18 cellular contexts compared by ENCODE assay signal in the genomic region with DNA sequence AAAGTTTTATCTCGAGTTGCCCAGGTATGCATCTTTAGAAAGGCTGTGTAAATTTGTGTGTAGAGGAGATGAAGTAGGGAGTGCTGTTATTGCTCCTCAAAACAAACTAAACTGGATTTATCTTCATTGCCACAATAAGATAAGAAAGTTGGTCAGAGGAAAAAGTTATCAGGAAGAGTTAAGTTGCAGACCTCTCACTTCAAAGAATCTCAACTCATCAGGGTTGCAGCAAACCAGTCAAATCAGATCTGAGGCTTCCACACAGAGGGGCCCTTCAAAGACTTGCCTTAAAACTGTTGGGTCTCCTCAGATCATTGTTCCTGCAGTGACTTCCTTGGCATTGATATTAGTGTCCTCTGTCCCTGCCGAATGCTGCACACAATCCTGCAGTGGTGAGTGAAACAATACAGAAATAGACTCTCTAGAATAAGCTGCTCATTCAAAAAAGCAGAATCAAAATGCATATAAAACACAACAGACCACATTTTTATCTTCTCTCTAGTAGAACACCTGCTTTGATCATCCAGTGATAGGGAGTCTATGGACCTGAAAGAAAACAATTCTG.
"Had no signal": no experiment of that assay in that cellular context is flagged by ENCODE, and none has a peak within 500 bp of the region (broad histone marks: within the 10 kb centered on the region; RNA-seq: fewer than 3 reads in every experiment).

No MANE protein-coding gene starts in this region.

- ATAC-seq: activated CD4-positive, CD25-positive, alpha-beta regulatory T cell treated with anti-CD3 and anti-CD28 coated beads, Interleukin-2, amount 50 U/mL, for 24 hours; gastrocnemius medialis; psoas muscle; right lobe of liver had no signal

- FAIRE-seq: endometrium, keratinocyte, small intestine had no signal

- H3K27me3 ChIP-seq: brain microvascular endothelial cell, gastrocnemius medialis, ovary, right lobe of liver, upper lobe of left lung had no signal

- H3K36me3 ChIP-seq: brain microvascular endothelial cell, gastrocnemius medialis, ovary, right lobe of liver, thoracic aorta, upper lobe of left lung had no signal

- H3K27ac ChIP-seq: brain microvascular endothelial cell, gastrocnemius medialis, ovary, psoas muscle, right lobe of liver, thoracic aorta, upper lobe of left lung had no signal

- DNase-seq: activated gamma-delta T cell; anterior cingulate cortex; brain microvascular endothelial cell; cortex of kidney; gastrocnemius medialis; head of caudate nucleus; midbrain; ovary; psoas muscle; right lobe of liver; small intestine; stimulated activated CD4-positive, alpha-beta T cell treated with anti-CD3 and anti-CD28 coated beads, Interleukin-4, amount 100 ng/mL, for 1 hour; upper lobe of left lung had no signal

- H3K4me1 ChIP-seq: gastrocnemius medialis, psoas muscle, right lobe of liver, upper lobe of left lung had no signal

- H3K9me3 ChIP-seq: gastrocnemius medialis, ovary, right lobe of liver, thoracic aorta had no signal

- H3K4me3 ChIP-seq: gastrocnemius medialis, lung, ovary, psoas muscle, right lobe of liver, thoracic aorta, upper lobe of left lung had no signal
